In the genomic region with DNA sequence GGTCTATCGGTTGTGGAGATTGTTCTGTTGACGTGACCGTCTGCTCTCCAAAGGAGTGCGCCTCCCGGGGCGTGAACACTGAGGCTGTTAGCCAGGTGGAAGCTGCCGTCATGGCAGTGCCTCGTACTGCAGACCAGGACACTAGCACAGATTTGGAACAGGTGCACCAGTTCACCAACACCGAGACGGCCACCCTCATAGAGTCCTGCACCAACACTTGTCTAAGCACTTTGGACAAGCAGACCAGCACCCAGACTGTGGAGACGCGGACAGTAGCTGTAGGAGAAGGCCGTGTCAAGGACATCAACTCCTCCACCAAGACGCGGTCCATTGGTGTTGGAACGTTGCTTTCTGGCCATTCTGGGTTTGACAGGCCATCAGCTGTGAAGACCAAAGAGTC, we compare ENCODE assay signal across 27 cellular contexts.
DNase-seq lines count a peak whose midpoint lies in the region.
"Had no signal": no experiment of that assay in that cellular context is flagged by ENCODE, and none has a peak within 500 bp of the region (broad histone marks: within the 10 kb centered on the region; RNA-seq: fewer than 3 reads in every experiment).

No MANE protein-coding gene starts in this region.

- H3K4me2 ChIP-seq in BLaER1 (peak overlapping the region; percentile 88), skeletal muscle satellite cell (ENCODE audit: low read length) (peak overlapping the region; percentile 59), mesenchymal stem cell (ENCODE audit: low read length, poor library complexity, severe bottlenecking) (no peak overlapping the region)
- H3K4me2 ChIP-seq: PC-9 had no signal

- no peak overlapping the region for H4K8ac ChIP-seq in mesenchymal stem cell (ENCODE audit: low read length)

- no peak overlapping the region for H2BK15ac ChIP-seq in mesenchymal stem cell (ENCODE audit: low read depth, poor library complexity, severe bottlenecking)

- no peak overlapping the region for H3K4ac ChIP-seq in mesenchymal stem cell (ENCODE audit: low read depth in 1 of 2, low read length in 2 of 2)

- H2AK5ac ChIP-seq in mesenchymal stem cell (ENCODE audit: low read length, severe bottlenecking) = no peak overlapping the region

- H3K27me3 ChIP-seq in BLaER1 (peaks cover 13% of the 10 kb centered on the region), layer of hippocampus (ENCODE audit: control insufficient read depth, insufficient read depth, low read length) (no peaks in the 10 kb centered on the region), skeletal muscle satellite cell (ENCODE audit: control insufficient read depth, insufficient read depth, low read length) (no peaks in the 10 kb centered on the region), mesenchymal stem cell (ENCODE audit: control insufficient read depth in 1 of 2, insufficient read depth in 1 of 2, low read length in 2 of 2) (no peaks in the 10 kb centered on the region)
- H3K27me3 ChIP-seq: colonic mucosa had no signal

- no peaks in the 10 kb centered on the region for H3K9me3 Mint-ChIP-seq in T-helper 2 cell treated with Interferon-gamma antibody and Interleukin-4, amounts not matched to agents 5 μg/mL and 100 μg/mL, for 36 hours
- H3K9me3 Mint-ChIP-seq: activated CD4-positive, alpha-beta memory T cell treated with anti-CD3 and anti-CD28 coated beads, Interleukin-2, amount 10 ng/mL, durations not matched to agents 7 days and 5 days; endodermal cell; naive B cell; stimulated activated naive CD8-positive, alpha-beta T cell treated with anti-CD3 and anti-CD28 coated beads, Interleukin-15, Interleukin-2, amounts not matched to agents 100 ng/mL and 50 ng/mL, for 24 hours had no signal

- 97% methylated on average over 16 of the region's 16 CpGs for WGBS in mesenchymal stem cell

- H3K18ac ChIP-seq in mesenchymal stem cell (ENCODE audit: low read depth in 1 of 2, low read length in 2 of 2) = no peak overlapping the region

- H4K20me1 ChIP-seq in BLaER1 = no peaks in the 10 kb centered on the region

- H3K9ac ChIP-seq in BLaER1 (peak overlapping the region; percentile 77), skeletal muscle satellite cell (ENCODE audit: low read depth, low read length) (peak overlapping the region; percentile 42), mesenchymal stem cell (ENCODE audit: low read length) (no peak overlapping the region)

- H3K36me3 ChIP-seq in BLaER1 (peaks cover 22% of the 10 kb centered on the region), skeletal muscle satellite cell (ENCODE audit: insufficient read depth, low read length) (peaks cover 36% of the 10 kb centered on the region), mesenchymal stem cell (ENCODE audit: control insufficient read depth in 1 of 2, insufficient read depth in 2 of 2, low read depth in 1 of 2, low read length in 2 of 2) (peaks cover 25 to 45% of the 10 kb centered on the region in 2 experiments)
- H3K36me3 ChIP-seq: BE2C, colonic mucosa had no signal

- H3K9me3 ChIP-seq in BLaER1 (no peaks in the 10 kb centered on the region), skeletal muscle satellite cell (replicated peaks; ENCODE audit: low read length) (no peaks in the 10 kb centered on the region), mesenchymal stem cell (ENCODE audit: control insufficient read depth, low read length) (no peaks in the 10 kb centered on the region)
- H3K9me3 ChIP-seq: BE2C, colonic mucosa had no signal

- H3K23ac ChIP-seq in mesenchymal stem cell (ENCODE audit: low read length in 2 of 2) = no peak overlapping the region

- H3K4me3 ChIP-seq in BLaER1 (peak overlapping the region; percentile 71), skeletal muscle satellite cell (ENCODE audit: low read length) (peak overlapping the region; percentile 46), mesenchymal stem cell (ENCODE audit: insufficient read depth in 1 of 2, low read depth in 1 of 2, low read length in 2 of 2) (no peak overlapping the region)
- H3K4me3 ChIP-seq: colonic mucosa, PC-9 had no signal

- H2BK12ac ChIP-seq in mesenchymal stem cell (ENCODE audit: low read length in 2 of 2) = no peak overlapping the region

- no peak overlapping the region for H2BK5ac ChIP-seq in mesenchymal stem cell (ENCODE audit: low read depth, low read length, poor library complexity, severe bottlenecking)

- H4K91ac ChIP-seq in mesenchymal stem cell (ENCODE audit: low read length) = no peak overlapping the region

- H3K27ac ChIP-seq in BLaER1 = peak overlapping the region; percentile 70
- H3K27ac ChIP-seq in angular gyrus (ENCODE audit: low read depth, low read length) = peak overlapping the region; percentile 47
- peak overlapping the region; percentile 42 for H3K27ac ChIP-seq in layer of hippocampus (ENCODE audit: low read depth, low read length)
- H3K27ac ChIP-seq in mesenchymal stem cell (ENCODE audit: low read length, poor library complexity, severe bottlenecking) = no peak overlapping the region
- H3K27ac ChIP-seq: colonic mucosa, PC-9 had no signal

- H3K27me3 Mint-ChIP-seq in T-helper 2 cell treated with Interferon-gamma antibody and Interleukin-4, amounts not matched to agents 5 μg/mL and 100 μg/mL, for 36 hours (ENCODE audit: low read depth) = peaks cover 4% of the 10 kb centered on the region
- H3K27me3 Mint-ChIP-seq: activated CD4-positive, alpha-beta memory T cell treated with anti-CD3 and anti-CD28 coated beads, Interleukin-2, amount 10 ng/mL, durations not matched to agents 7 days and 5 days; stimulated activated naive CD8-positive, alpha-beta T cell treated with anti-CD3 and anti-CD28 coated beads, Interleukin-15, Interleukin-2, amounts not matched to agents 100 ng/mL and 50 ng/mL, for 24 hours had no signal

- DNase-seq in mesenchymal stem cell = no peak
- DNase-seq in T-helper 2 cell treated with Interferon-gamma antibody and Interleukin-4, amounts not matched to agents 5 μg/mL and 100 μg/mL, for 36 hours (ENCODE audit: low spot score) = no peak
- no peak for DNase-seq in activated T-cell treated with anti-CD3 and anti-CD28 coated beads, Interleukin-2, amount 50 U/mL, for 48 hours
- DNase-seq in epidermal melanocyte (ENCODE audit: insufficient read length, low spot score) = no peak
- DNase-seq: activated CD4-positive, alpha-beta memory T cell treated with anti-CD3 and anti-CD28 coated beads, Interleukin-2, amount 10 ng/mL, durations not matched to agents 7 days and 5 days; BE2C; colonic mucosa; COR-L47; DMS79; endodermal cell; GF-D8; glutamatergic neuron; KG1; left cardiac atrium; mesendoderm; naive B cell; NCI-H146; NCI-H510A treated with DMSO at 0.1 percent for 48 hours; PC-9; right cardiac atrium; SHP77; SW 1271 had no signal

- peak overlapping the region in 1 of 2 experiments; percentile 42 for H3K14ac ChIP-seq in mesenchymal stem cell (ENCODE audit: low read length in 2 of 2)

- no peak overlapping the region for H3K27ac Mint-ChIP-seq in T-helper 2 cell treated with Interferon-gamma antibody and Interleukin-4, amounts not matched to agents 5 μg/mL and 100 μg/mL, for 36 hours
- H3K27ac Mint-ChIP-seq: activated CD4-positive, alpha-beta memory T cell treated with anti-CD3 and anti-CD28 coated beads, Interleukin-2, amount 10 ng/mL, durations not matched to agents 7 days and 5 days; endodermal cell; stimulated activated naive CD8-positive, alpha-beta T cell treated with anti-CD3 and anti-CD28 coated beads, Interleukin-15, Interleukin-2, amounts not matched to agents 100 ng/mL and 50 ng/mL, for 24 hours had no signal

- H3K79me1 ChIP-seq in mesenchymal stem cell (replicated peaks; ENCODE audit: low read length, poor library complexity, severe bottlenecking) = peaks cover 32% of the 10 kb centered on the region

- H3K36me3 Mint-ChIP-seq in T-helper 2 cell treated with Interferon-gamma antibody and Interleukin-4, amounts not matched to agents 5 μg/mL and 100 μg/mL, for 36 hours (ENCODE audit: low read depth) = peaks cover 14% of the 10 kb centered on the region

- no peak overlapping the region for H2AFZ ChIP-seq in mesenchymal stem cell (ENCODE audit: low read depth, low read length)
- H2AFZ ChIP-seq: PC-9 had no signal

- no peak overlapping the region for H3K4me3 Mint-ChIP-seq in T-helper 2 cell treated with Interferon-gamma antibody and Interleukin-4, amounts not matched to agents 5 μg/mL and 100 μg/mL, for 36 hours
- H3K4me3 Mint-ChIP-seq: activated CD4-positive, alpha-beta memory T cell treated with anti-CD3 and anti-CD28 coated beads, Interleukin-2, amount 10 ng/mL, durations not matched to agents 7 days and 5 days; endodermal cell; stimulated activated naive CD8-positive, alpha-beta T cell treated with anti-CD3 and anti-CD28 coated beads, Interleukin-15, Interleukin-2, amounts not matched to agents 100 ng/mL and 50 ng/mL, for 24 hours had no signal

- no peak overlapping the region for H2BK120ac ChIP-seq in mesenchymal stem cell (ENCODE audit: low read depth, low read length)

- H3K4me1 Mint-ChIP-seq in T-helper 2 cell treated with Interferon-gamma antibody and Interleukin-4, amounts not matched to agents 5 μg/mL and 100 μg/mL, for 36 hours (ENCODE audit: low read depth) = peaks cover 11% of the 10 kb centered on the region

- peaks cover 26% of the 10 kb centered on the region for H3K4me1 ChIP-seq in BLaER1
- peaks cover 75% of the 10 kb centered on the region for H3K4me1 ChIP-seq in skeletal muscle satellite cell (ENCODE audit: control insufficient read depth, insufficient read depth, low read length)
- H3K4me1 ChIP-seq in mesenchymal stem cell (ENCODE audit: control insufficient read depth, insufficient read depth, low read depth, low read length) = peaks cover 1% of the 10 kb centered on the region
- H3K4me1 ChIP-seq: BE2C, colonic mucosa had no signal

Comparison
In these comparisons a context has a peak if more than half of its experiments do, and no peak if none do; other contexts are left out.
1. H3K4me3 ChIP-seq: peak in BLaER1 (single experiment) and skeletal muscle satellite cell (single experiment); none in mesenchymal stem cell (0 of 2).